Comparison of ENCODE assay signal across 19 cellular contexts in the genomic region with DNA sequence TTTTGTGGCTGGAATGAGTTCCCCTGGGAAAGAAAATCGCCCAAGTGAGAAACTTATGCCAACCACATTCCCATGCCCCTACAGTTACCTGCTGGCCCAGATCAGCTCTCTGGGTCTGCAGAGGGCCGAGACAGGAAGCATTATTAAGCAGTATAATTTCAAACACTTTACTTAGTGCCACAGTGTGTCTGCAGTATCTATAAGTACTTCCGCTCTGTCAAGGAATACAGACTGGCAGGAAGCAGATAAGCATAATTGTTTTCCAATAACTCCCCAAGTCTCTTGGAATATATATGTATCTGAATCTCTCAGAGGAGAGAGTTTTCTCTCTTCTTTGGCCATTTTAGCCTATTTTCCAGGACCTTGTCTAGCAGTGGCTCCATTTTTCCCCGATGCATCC.
"Had no signal": no experiment of that assay in that cellular context is flagged by ENCODE, and none has a peak within 500 bp of the region (broad histone marks: within the 10 kb centered on the region; RNA-seq: fewer than 3 reads in every experiment).

No MANE protein-coding gene starts in this region.

- DNase-seq: colonic mucosa; effector CD4-positive, alpha-beta T cell; endodermal cell; heart left ventricle; hippocampal formation; kidney glomerular epithelial cell; mammary epithelial cell; naive thymus-derived CD8-positive, alpha-beta T cell; posterior cingulate gyrus; sigmoid colon; stimulated activated naive CD4-positive, alpha-beta T cell; stomach; substantia nigra; transverse colon had no signal

- ATAC-seq: heart left ventricle; left lobe of liver; naive thymus-derived CD8-positive, alpha-beta T cell had no signal

- H3K27ac ChIP-seq: colonic mucosa, heart left ventricle, neutrophil, right atrium auricular region, sigmoid colon, skin epidermis, stomach, thoracic aorta, transverse colon had no signal
